ENCODE assay signal across 29 cellular contexts in genomic region chr2:83873110-83873509, GRCh38.
"Had no signal": no experiment of that assay in that cellular context is flagged by ENCODE, and none has a peak within 500 bp of the region (broad histone marks: within the 10 kb centered on the region; RNA-seq: fewer than 3 reads in every experiment).

No MANE protein-coding gene starts in this region.

- H3K27ac Mint-ChIP-seq: naive thymus-derived CD4-positive, alpha-beta T cell; natural killer cell; nephron; neural progenitor cell; progenitor cell of endocrine pancreas; stimulated activated memory B cell treated with anti-CD40 and anti-IgM and Interleukin-4, amounts not matched to agents 10 μg/mL and 1 μg/mL and 100 μg/mL, for 72 hours; type B pancreatic cell had no signal

- H3K9me3 ChIP-seq: ovary, psoas muscle, testis, tibial artery, transverse colon, upper lobe of right lung, uterus had no signal

- H3K36me3 Mint-ChIP-seq: neural progenitor cell; stimulated activated memory B cell treated with anti-CD40 and anti-IgM and Interleukin-4, amounts not matched to agents 10 μg/mL and 1 μg/mL and 100 μg/mL, for 72 hours; type B pancreatic cell had no signal

- H3K4me1 ChIP-seq: neural progenitor cell, parathyroid adenoma, psoas muscle, suprapubic skin, testis, tibial artery, transverse colon, upper lobe of right lung, uterus had no signal

- H3K27me3 Mint-ChIP-seq: progenitor cell of endocrine pancreas; stimulated activated memory B cell treated with anti-CD40 and anti-IgM and Interleukin-4, amounts not matched to agents 10 μg/mL and 1 μg/mL and 100 μg/mL, for 72 hours; stimulated activated naive CD8-positive, alpha-beta T cell treated with anti-CD3 and anti-CD28 coated beads, Interleukin-15, amount 100 ng/mL, for 72 hours; type B pancreatic cell had no signal

- H3K4me3 ChIP-seq: neural progenitor cell, ovary, psoas muscle, skin epidermis, suprapubic skin, testis, tibial artery, transverse colon, upper lobe of right lung, uterus had no signal

- ATAC-seq: naive thymus-derived CD4-positive, alpha-beta T cell; natural killer cell; psoas muscle; right cardiac atrium; sciatic nerve; stimulated activated memory B cell treated with anti-CD40 and anti-IgM and Interleukin-4, amounts not matched to agents 10 μg/mL and 1 μg/mL and 100 μg/mL, for 72 hours; stimulated activated naive CD8-positive, alpha-beta T cell treated with anti-CD3 and anti-CD28 coated beads, Interleukin-15, amount 100 ng/mL, for 72 hours; stimulated activated naive CD8-positive, alpha-beta T cell treated with anti-CD3 and anti-CD28 coated beads, Interleukin-15, Interleukin-2, amounts not matched to agents 100 U/mL and 50 U/mL, for 24 hours; upper lobe of right lung had no signal

- DNase-seq: naive thymus-derived CD4-positive, alpha-beta T cell; natural killer cell; occipital lobe; ovary; posterior cingulate gyrus; psoas muscle; right cardiac atrium; stimulated activated CD4-positive, alpha-beta T cell treated with anti-CD3 and anti-CD28 coated beads, Interleukin-15, amount 100 ng/mL, for 24 hours; stimulated activated CD4-positive, alpha-beta T cell treated with anti-CD3 and anti-CD28 coated beads, Interleukin-4, amount 100 ng/mL, for 1 hour; stimulated activated CD4-positive, alpha-beta T cell treated with anti-CD3 and anti-CD28 coated beads, Interleukin-4, amount 100 ng/mL, for 4 hours; stimulated activated CD8-positive, alpha-beta memory T cell treated with anti-CD3 and anti-CD28 coated beads, Interleukin-4, amount 100 ng/mL, for 48 hours; stimulated activated naive CD4-positive, alpha-beta T cell; stimulated activated naive CD8-positive, alpha-beta T cell treated with anti-CD3 and anti-CD28 coated beads, Interleukin-15, amount 100 ng/mL, for 72 hours; stimulated activated naive CD8-positive, alpha-beta T cell treated with anti-CD3 and anti-CD28 coated beads, Interleukin-15, Interleukin-2, amounts not matched to agents 100 U/mL and 50 U/mL, for 24 hours; substantia nigra; testis; tibial artery; transverse colon; upper lobe of right lung; uterus had no signal

- H3K27me3 ChIP-seq: neural progenitor cell, ovary, suprapubic skin, testis, tibial artery, transverse colon, upper lobe of right lung, uterus had no signal

- H3K27ac ChIP-seq: neural progenitor cell, ovary, parathyroid adenoma, psoas muscle, skin epidermis, suprapubic skin, testis, tibial artery, transverse colon, upper lobe of right lung, uterus had no signal

- H3K36me3 ChIP-seq: neural progenitor cell, ovary, suprapubic skin, tibial artery, transverse colon, upper lobe of right lung, uterus had no signal

- H3K4me3 Mint-ChIP-seq: naive thymus-derived CD4-positive, alpha-beta T cell; natural killer cell; nephron; neural progenitor cell; stimulated activated memory B cell treated with anti-CD40 and anti-IgM and Interleukin-4, amounts not matched to agents 10 μg/mL and 1 μg/mL and 100 μg/mL, for 72 hours; stimulated activated naive CD8-positive, alpha-beta T cell treated with anti-CD3 and anti-CD28 coated beads, Interleukin-15, amount 100 ng/mL, for 72 hours; type B pancreatic cell had no signal

- H3K4me1 Mint-ChIP-seq: naive thymus-derived CD4-positive, alpha-beta T cell; natural killer cell; nephron; neural progenitor cell; stimulated activated memory B cell treated with anti-CD40 and anti-IgM and Interleukin-4, amounts not matched to agents 10 μg/mL and 1 μg/mL and 100 μg/mL, for 72 hours; stimulated activated naive CD8-positive, alpha-beta T cell treated with anti-CD3 and anti-CD28 coated beads, Interleukin-15, amount 100 ng/mL, for 72 hours had no signal
